ENCODE assay signal across 1 cellular context in the genomic region with DNA sequence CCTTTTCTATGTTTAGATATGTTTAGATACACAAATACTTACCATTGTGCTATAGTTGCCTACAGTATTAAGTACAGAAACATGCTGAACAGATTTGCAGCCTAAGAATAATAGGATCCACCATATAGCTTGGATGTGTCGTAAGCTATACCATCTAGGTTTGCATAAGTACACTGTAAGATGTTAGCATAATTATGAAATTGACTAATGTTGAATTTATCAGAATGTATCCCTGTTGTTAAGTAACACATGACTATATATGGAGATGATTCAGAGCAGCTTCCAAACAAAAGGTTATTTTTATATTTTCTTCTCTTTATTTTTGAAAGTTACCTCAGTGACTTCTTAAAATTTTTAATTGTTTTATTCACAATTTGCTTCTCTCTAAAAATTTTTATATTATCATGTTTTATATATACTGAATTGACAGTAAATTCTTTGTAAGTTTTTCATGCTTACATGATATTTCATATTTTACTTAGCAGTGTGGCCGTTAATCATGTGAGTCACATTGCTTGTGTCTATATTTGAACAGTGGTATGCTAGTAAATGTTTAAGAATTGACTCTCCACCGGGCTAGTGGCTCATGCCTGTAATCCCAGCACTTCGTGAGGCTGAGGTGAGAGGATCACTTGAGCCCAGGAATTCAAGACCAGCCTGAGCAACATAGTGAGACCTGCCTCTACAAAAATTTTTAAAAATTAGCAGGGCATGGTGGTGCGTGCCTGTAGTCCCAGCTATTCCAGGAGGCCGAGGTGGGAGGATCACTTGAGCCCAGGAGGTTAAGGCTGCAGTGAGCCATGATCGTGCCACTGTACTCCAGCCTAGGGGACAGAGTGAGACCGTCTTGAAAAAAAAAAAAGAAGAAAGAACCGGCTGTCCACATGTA.
TF ChIP-seq lines count a peak whose summit lies in the region.

No MANE protein-coding gene starts in this region.

TF ChIP-seq in HepG2, 621 proteins besides CTCF, POLR2A, EP300 and RAD21:
- TF ChIP-seq ZNF770 (CRISPR knock-in tag; IDR thresholded peaks at IDR 0.05) (peak; percentile 72), ZNF83 (CRISPR knock-in tag; IDR thresholded peaks at IDR 0.05; ENCODE audit: borderline replicate concordance) (no peak)
